8 cellular contexts compared by ENCODE assay signal in genomic region chr11:78645226-78646202, GRCh38.
DNase-seq lines count a peak whose midpoint lies in the region; ATAC-seq, FAIRE-seq and TF ChIP-seq lines count a peak whose summit lies in the region.

No MANE protein-coding gene starts in this region.

- H3K9me3 ChIP-seq in Karpas-422 (ENCODE audit: low read length) (no peaks in the 10 kb centered on the region), RWPE2 (ENCODE audit: severe bottlenecking) (no peaks in the 10 kb centered on the region), gastroesophageal sphincter (no peaks in the 10 kb centered on the region), pancreas (no peaks in the 10 kb centered on the region)

- TF ChIP-seq EP300 in gastroesophageal sphincter (IDR thresholded peaks at IDR 0.05) = no peak

- no peak for TF ChIP-seq POLR2A in gastroesophageal sphincter (IDR thresholded peaks at IDR 0.05)

- H2AFZ ChIP-seq in Karpas-422 (ENCODE audit: low read length) = no peak overlapping the region

- no peak overlapping the region for H3K4me3 ChIP-seq in Karpas-422 (ENCODE audit: low read length)
- H3K4me3 ChIP-seq in RWPE2 (ENCODE audit: severe bottlenecking) = no peak overlapping the region
- H3K4me3 ChIP-seq in gastroesophageal sphincter = no peak overlapping the region
- no peak overlapping the region for H3K4me3 ChIP-seq in pancreas

- H3K27me3 ChIP-seq in Karpas-422 (ENCODE audit: low read length) (no peaks in the 10 kb centered on the region), RWPE2 (ENCODE audit: insufficient read depth, poor library complexity, severe bottlenecking) (no peaks in the 10 kb centered on the region), gastroesophageal sphincter (no peaks in the 10 kb centered on the region), pancreas (no peaks in the 10 kb centered on the region)

- ATAC-seq in GM21515 (IDR thresholded peaks at IDR 0.05; ENCODE audit: unreplicated experiment) (peak; percentile 86), RWPE2 (ENCODE audit: low read depth) (peak; percentile 75), gastroesophageal sphincter (peak; percentile 46), pancreas (peak; percentile 90 to 98 (median 96))

- FAIRE-seq in pancreas (lab: Jason Lieb, UNC) = no peak

- no peaks in the 10 kb centered on the region for H3K36me3 ChIP-seq in Karpas-422 (ENCODE audit: insufficient read depth, low read length)
- no peaks in the 10 kb centered on the region for H3K36me3 ChIP-seq in RWPE2 (ENCODE audit: low read depth)
- H3K36me3 ChIP-seq in gastroesophageal sphincter = no peaks in the 10 kb centered on the region
- H3K36me3 ChIP-seq in pancreas = no peaks in the 10 kb centered on the region

- H3K9me2 ChIP-seq in Karpas-422 (replicated peaks; ENCODE audit: insufficient read depth, low read length) = no peaks in the 10 kb centered on the region

- no peak overlapping the region for H3K4me2 ChIP-seq in Karpas-422 (ENCODE audit: low read depth, low read length, poor library complexity, severe bottlenecking)

- intact Hi-C loops in pancreas (cut with DNase I) = loop anchor here in 2 of 3 donors (5.0 to 10.0 kb wide), 3 partner anchors 432 to 849 kb away; no protein-coding TSS in a partner anchor

- DNase-seq in DMS153 treated with DMSO at 0.1 percent for 48 hours (lab: John Stamatoyannopoulos, UW; ENCODE audit: unreplicated experiment) = peak; percentile 81
- peak; percentile 89 for DNase-seq in Karpas-422
- DNase-seq in RWPE2 (ENCODE audit: low spot score) = no peak
- peak; percentile 28 for DNase-seq in activated effector memory CD4-positive, alpha-beta T cell treated with Interleukin-2 at 50 U/mL for 16 hours
- peak; percentile 47 to 91 (median 82) for DNase-seq in pancreas
- peak; percentile 70 for DNase-seq in ureter (ENCODE audit: low spot score)

- H3K27ac ChIP-seq in Karpas-422 (ENCODE audit: low read length) = no peak overlapping the region
- peak overlapping the region; percentile 47 for H3K27ac ChIP-seq in RWPE2 (ENCODE audit: poor library complexity, severe bottlenecking)
- H3K27ac ChIP-seq in gastroesophageal sphincter = no peak overlapping the region
- H3K27ac ChIP-seq in pancreas = no peak overlapping the region

- H4K20me1 ChIP-seq in Karpas-422 (ENCODE audit: insufficient read depth, low read depth, low read length) = no peaks in the 10 kb centered on the region

- 38 to 42% methylated on average over 2 to 4 of the region's 5 CpGs for WGBS in gastroesophageal sphincter (ENCODE audit: low coverage in 1 of 2), 2 donors
- 30 to 31% methylated on average over 5 of the region's 5 CpGs for WGBS in pancreas, 2 donors

- H3K4me1 ChIP-seq in Karpas-422 (ENCODE audit: low read length) (no peaks in the 10 kb centered on the region), RWPE2 (ENCODE audit: insufficient read depth, poor library complexity, severe bottlenecking) (no peaks in the 10 kb centered on the region), gastroesophageal sphincter (no peaks in the 10 kb centered on the region), pancreas (no peaks in the 10 kb centered on the region)

- no peaks in the 10 kb centered on the region for H3K79me2 ChIP-seq in Karpas-422 (ENCODE audit: low read length)

- no peak overlapping the region for H3K9ac ChIP-seq in Karpas-422 (ENCODE audit: low read length)

- peak; percentile 90 for TF ChIP-seq CTCF in RWPE2 (IDR thresholded peaks at IDR 0.05; ENCODE audit: poor library complexity, severe bottlenecking)
- TF ChIP-seq CTCF in gastroesophageal sphincter (IDR thresholded peaks at IDR 0.05) = peak; percentile 89 to 95 (median 89)
- peak; percentile 82 to 90 (median 87) for TF ChIP-seq CTCF in pancreas (IDR thresholded peaks at IDR 0.05)

Comparison
In these comparisons a context has a peak if more than half of its experiments do, and no peak if none do; other contexts are left out.
1. ATAC-seq: peak in every context shown above with its lines; median percentile 96 in pancreas; 86 in GM21515; 75 in RWPE2; 46 in gastroesophageal sphincter.